Comparison of ENCODE assay signal across 3 cellular contexts in genomic region chr12:106098691-106099200, GRCh38.
TF ChIP-seq lines count a peak whose summit lies in the region.

No MANE protein-coding gene starts in this region.

TF ChIP-seq in A549, 52 proteins besides CTCF, POLR2A, EP300 and RAD21 (continued from another document):
- TF ChIP-seq ELK1 (IDR thresholded peaks at IDR 0.05; ENCODE audit: low read depth, low read length) (no peak), SREBF2 (IDR thresholded peaks at IDR 0.05) (no peak), JUNB (IDR thresholded peaks at IDR 0.05) (no peak), NFE2L2 (conservative IDR thresholded peaks at IDR 0.05; ENCODE audit: low read length) (no peak), ATOH8 (CRISPR knock-in tag; IDR thresholded peaks at IDR 0.05; ENCODE audit: low read depth) (no peak), BCL3 (IDR thresholded peaks at IDR 0.05) (no peak), KDM5A (IDR thresholded peaks at IDR 0.05) (no peak), FOSB (CRISPR knock-in tag; IDR thresholded peaks at IDR 0.05) (no peak), RCOR1 (IDR thresholded peaks at IDR 0.05; ENCODE audit: low read depth, low read length) (no peak), NR3C1 (IDR thresholded peaks at IDR 0.05) (no peak), HEYL (CRISPR knock-in tag; IDR thresholded peaks at IDR 0.05) (no peak), E2F6 (IDR thresholded peaks at IDR 0.05; ENCODE audit: borderline replicate concordance, low read depth) (no peak)

TF ChIP-seq in HEK293, 187 proteins besides CTCF, POLR2A, EP300 and RAD21 (continued from another document):
- no peak for TF ChIP-seq ZNF398 (tag by site-specific recombination; IDR thresholded peaks at IDR 0.05)

TF ChIP-seq in GM12878, 131 proteins besides CTCF, POLR2A, EP300 and RAD21 (continued from another document):
- TF ChIP-seq ZNF687 (IDR thresholded peaks at IDR 0.05) (no peak), MLLT1 (IDR thresholded peaks at IDR 0.05) (no peak), SPI1 (IDR thresholded peaks at IDR 0.05; ENCODE audit: borderline replicate concordance, insufficient read depth, low read depth, low read length) (peak; percentile 52; the same call in 1 of the 2 replicates), ZNF274 (IDR thresholded peaks at IDR 0.05; ENCODE audit: insufficient read depth, insufficient read length) (no peak), ZZZ3 (IDR thresholded peaks at IDR 0.05; ENCODE audit: control insufficient read depth, insufficient read length, low read depth) (no peak), RELA (IDR thresholded peaks at IDR 0.05; ENCODE audit: borderline replicate concordance, partially characterized antibody) (no peak), IKZF1 (conservative IDR thresholded peaks at IDR 0.05) (peak; percentile 36; the same call in 1 of the 2 replicates), ZBTB11 (CRISPR knock-in tag; IDR thresholded peaks at IDR 0.05) (no peak), PKNOX1 (IDR thresholded peaks at IDR 0.05) (no peak), IKZF2 (IDR thresholded peaks at IDR 0.05) (peak in 1 of 2 experiments; percentile 40; a peak in 1 of 4 replicates)
